8 cellular contexts compared by ENCODE assay signal in genomic region chr19:11813801-11814706, GRCh38. TPM values are rescaled to one million over a fixed set of nuclear protein-coding genes. Genes with fewer than 3 reads are reported as not detected.
DNase-seq lines count a peak whose midpoint lies in the region; ATAC-seq, FAIRE-seq and TF ChIP-seq lines count a peak whose summit lies in the region.

ZNF440 (plus strand) TSS chr19:11814273; CDS start chr19:11814448, 175 bp downstream.

- H3K36me3 Mint-ChIP-seq in IgD-negative memory B cell, result peaks cover 10% of the 10 kb centered on the region
- H3K36me3 Mint-ChIP-seq in activated T-helper 17 cell treated with anti-CD3 and anti-CD28 coated beads, Interleukin-2, amount 50 U/mL, for 72 hours (ENCODE audit: low read depth), result no peaks in the 10 kb centered on the region
- H3K36me3 Mint-ChIP-seq in natural killer cell treated with Interleukin-12 subunit alpha and Interleukin-12 subunit beta and Interleukin-15 and Interleukin-18, amount 100 ng/mL, for 72 hours, result peaks cover under 1% of the 10 kb centered on the region

- peak within 1 kb of the TSS; percentile 78 for H3K4me3 ChIP-seq in fibroblast of pulmonary artery (replicated peaks; ENCODE audit: low read depth, low read length)

- no peaks in the 10 kb centered on the region for H3K9me3 Mint-ChIP-seq in IgD-negative memory B cell
- H3K9me3 Mint-ChIP-seq in activated T-helper 17 cell treated with anti-CD3 and anti-CD28 coated beads, Interleukin-2, amount 50 U/mL, for 72 hours, result no peaks in the 10 kb centered on the region
- H3K9me3 Mint-ChIP-seq in natural killer cell treated with Interleukin-12 subunit alpha and Interleukin-12 subunit beta and Interleukin-15 and Interleukin-18, amount 100 ng/mL, for 72 hours, result no peaks in the 10 kb centered on the region

- TF ChIP-seq CTCF in fibroblast of pulmonary artery (IDR thresholded peaks at IDR 0.05; ENCODE audit: low read length, missing control alignments), result no peak

- H3K4me3 Mint-ChIP-seq in IgD-negative memory B cell, result peak within 1 kb of the TSS; percentile 91 to 99 (median 96)
- H3K4me3 Mint-ChIP-seq in activated T-helper 17 cell treated with anti-CD3 and anti-CD28 coated beads, Interleukin-2, amount 50 U/mL, for 72 hours, result peak within 1 kb of the TSS; percentile 95
- peak within 1 kb of the TSS; percentile 84 for H3K4me3 Mint-ChIP-seq in natural killer cell treated with Interleukin-12 subunit alpha and Interleukin-12 subunit beta and Interleukin-15 and Interleukin-18, amount 100 ng/mL, for 72 hours

- FAIRE-seq in RCC 7860 (lab: Jason Lieb, UNC), result peak; percentile 76

- DNase-seq in DMS153 (lab: John Stamatoyannopoulos, UW) (peak; percentile 63), RCC 7860 (ENCODE audit: low spot score) (peak; percentile 85), fibroblast of pulmonary artery (ENCODE audit: low read depth) (peak; percentile 93)
- peak; percentile 93 for DNase-seq in natural killer cell treated with Interleukin-12 subunit alpha and Interleukin-12 subunit beta and Interleukin-15 and Interleukin-18, amount 100 ng/mL, for 72 hours (ENCODE audit: low spot score)
- DNase-seq in stimulated activated naive CD4-positive, alpha-beta T cell treated with Interleukin-2 at 50 U/mL for 16 hours (lab: John Stamatoyannopoulos, UW), result peak; percentile 84

- H3K27ac Mint-ChIP-seq in IgD-negative memory B cell, result peak within 1 kb of the TSS; percentile 34 to 93 (median 80)
- peak within 1 kb of the TSS; percentile 72 for H3K27ac Mint-ChIP-seq in activated T-helper 17 cell treated with anti-CD3 and anti-CD28 coated beads, Interleukin-2, amount 50 U/mL, for 72 hours
- H3K27ac Mint-ChIP-seq in natural killer cell treated with Interleukin-12 subunit alpha and Interleukin-12 subunit beta and Interleukin-15 and Interleukin-18, amount 100 ng/mL, for 72 hours, result peak within 1 kb of the TSS; percentile 3 to 86

- peaks cover 11 to 25% (median 16%) of the 10 kb centered on the region in 3 donors for H3K4me1 Mint-ChIP-seq in IgD-negative memory B cell
- H3K4me1 Mint-ChIP-seq in activated T-helper 17 cell treated with anti-CD3 and anti-CD28 coated beads, Interleukin-2, amount 50 U/mL, for 72 hours, result peaks cover 11% of the 10 kb centered on the region
- peaks cover 7 to 22% of the 10 kb centered on the region in 2 donors for H3K4me1 Mint-ChIP-seq in natural killer cell treated with Interleukin-12 subunit alpha and Interleukin-12 subunit beta and Interleukin-15 and Interleukin-18, amount 100 ng/mL, for 72 hours (ENCODE audit: low read depth in 2 of 2)

- peak; percentile 87 for ATAC-seq in GM21528 (IDR thresholded peaks at IDR 0.05; ENCODE audit: low FRiP score, unreplicated experiment)
- ATAC-seq in activated T-helper 17 cell treated with anti-CD3 and anti-CD28 coated beads, Interleukin-2, amount 50 U/mL, for 72 hours (replicated peaks), result peak; percentile 100
- peak; percentile 100 for ATAC-seq in natural killer cell treated with Interleukin-12 subunit alpha and Interleukin-12 subunit beta and Interleukin-15 and Interleukin-18, amount 100 ng/mL, for 72 hours

- H3K27me3 Mint-ChIP-seq in IgD-negative memory B cell, result no peaks in the 10 kb centered on the region
- H3K27me3 Mint-ChIP-seq in activated T-helper 17 cell treated with anti-CD3 and anti-CD28 coated beads, Interleukin-2, amount 50 U/mL, for 72 hours, result no peaks in the 10 kb centered on the region
- no peaks in the 10 kb centered on the region for H3K27me3 Mint-ChIP-seq in natural killer cell treated with Interleukin-12 subunit alpha and Interleukin-12 subunit beta and Interleukin-15 and Interleukin-18, amount 100 ng/mL, for 72 hours

RNA-seq across cellular contexts. Expression of gene ZNF440, which starts in this region (rescaled TPM):
- 1.7 TPM for polyA plus RNA-seq in IgD-negative memory B cell
- 1 to 10 TPM; 8.7 to 9.0 TPM for total RNA-seq in activated T-helper 17 cell treated with anti-CD3 and anti-CD28 coated beads, Interleukin-2, amount 50 U/mL, for 72 hours
- 10 to 100 TPM; 16.7 to 20.1 TPM for total RNA-seq in natural killer cell treated with Interleukin-12 subunit alpha and Interleukin-12 subunit beta and Interleukin-15 and Interleukin-18, amount 100 ng/mL, for 72 hours

Comparison
In these comparisons a context has a peak if more than half of its experiments do, and no peak if none do; other contexts are left out.
1. Peak in every context shown above with its lines: DNase-seq, ATAC-seq and H3K4me3 ChIP-seq.